In genomic region chr20:62031462-62032092, GRCh38 we compare ENCODE assay signal across 14 cellular contexts. TPM values are rescaled to one million over a fixed set of nuclear protein-coding genes. Genes with fewer than 3 reads are reported as not detected.
DNase-seq lines count a peak whose midpoint lies in the region; ATAC-seq, FAIRE-seq and TF ChIP-seq lines count a peak whose summit lies in the region.
"Had no signal": no experiment of that assay in that cellular context is flagged by ENCODE, and none has a peak within 500 bp of the region (broad histone marks: within the 10 kb centered on the region; RNA-seq: fewer than 3 reads in every experiment).

No MANE protein-coding gene starts in this region.

- in situ Hi-C loops in K562 (cut with MboI), result no loop called here

- H3K9ac ChIP-seq in OCI-LY3 (ENCODE audit: low read length) (no peak overlapping the region), K562 (ENCODE audit: insufficient read depth in 1 of 2, low read depth in 2 of 2, low read length in 2 of 2) (peak overlapping the region in 1 of 2 experiments; percentile 63; a peak in 2 of 4 replicates)

- H3K9me1 ChIP-seq in K562 (ENCODE audit: control insufficient read depth, insufficient read depth, low read length), result peaks cover 2% of the 10 kb centered on the region

- intact Hi-C loops in K562 (cut with micrococcal nuclease), result no loop called here

- H3K4me1 ChIP-seq in OCI-LY3 (ENCODE audit: low read length), result peaks cover 28% of the 10 kb centered on the region
- peaks cover 22 to 45% of the 10 kb centered on the region in 2 experiments for H3K4me1 ChIP-seq in K562 (replicated peaks in 1 of 2; ENCODE audit: control insufficient read depth in 2 of 2, insufficient read depth in 2 of 2, low read length in 2 of 2)

- H4K20me1 ChIP-seq in OCI-LY3 (ENCODE audit: insufficient read depth, low read length), result peaks cover 52% of the 10 kb centered on the region
- H4K20me1 ChIP-seq in K562 (replicated peaks; ENCODE audit: control insufficient read depth, insufficient read depth, low read length), result peaks cover 12% of the 10 kb centered on the region; the same call in 1 of the 2 replicates

- no peaks in the 10 kb centered on the region for H3K9me3 Mint-ChIP-seq in activated naive CD4-positive, alpha-beta T cell treated with anti-CD3 and anti-CD28 coated beads, Interleukin-2, amount 10 ng/mL, durations not matched to agents 7 days and 5 days
- H3K9me3 Mint-ChIP-seq in stimulated activated memory B cell treated with anti-CD40 and anti-IgM and Interleukin-4, amounts not matched to agents 10 μg/mL and 1 μg/mL and 100 μg/mL, for 72 hours, result no peaks in the 10 kb centered on the region

- H3K36me3 Mint-ChIP-seq in activated naive CD4-positive, alpha-beta T cell treated with anti-CD3 and anti-CD28 coated beads, Interleukin-2, amount 10 ng/mL, durations not matched to agents 7 days and 5 days, result peaks cover 5% of the 10 kb centered on the region
- H3K36me3 Mint-ChIP-seq in stimulated activated memory B cell treated with anti-CD40 and anti-IgM and Interleukin-4, amounts not matched to agents 10 μg/mL and 1 μg/mL and 100 μg/mL, for 72 hours, result peaks cover 6% of the 10 kb centered on the region

- H3K27me3 ChIP-seq in OCI-LY3 (ENCODE audit: low read depth, low read length), result no peaks in the 10 kb centered on the region
- H3K27me3 ChIP-seq in K562 (ENCODE audit: control insufficient read depth in 2 of 2, insufficient read depth in 2 of 2, low read length in 2 of 2), result no peaks in the 10 kb centered on the region
- H3K27me3 ChIP-seq: upper lobe of left lung had no signal

- no peak for FAIRE-seq in K562 (lab: Jason Lieb, UNC)

- DNase-seq in activated naive CD4-positive, alpha-beta T cell treated with anti-CD3 and anti-CD28 coated beads, Interleukin-2, amount 10 ng/mL, durations not matched to agents 7 days and 5 days, result no peak
- DNase-seq in activated naive CD4-positive, alpha-beta T cell treated with anti-CD3 and anti-CD28 coated beads, Interleukin-2, amount 50 U/mL, for 16 hours, result no peak
- DNase-seq in K562 (ENCODE audit: extremely low read depth in 1 of 4, low spot score in 3 of 4), result no peak
- DNase-seq in foreskin melanocyte, result no peak
- DNase-seq in C1 segment of cervical spinal cord (lab: John Stamatoyannopoulos, UW), result no peak
- DNase-seq in putamen (ENCODE audit: low spot score), result no peak
- DNase-seq: activated CD8-positive, alpha-beta memory T cell treated with anti-CD3 and anti-CD28 coated beads, Interleukin-2, amount 10 ng/mL, durations not matched to agents 7 days and 5 days; DMS79; NCI-H1436 treated with DMSO at 0.1 percent for 48 hours; NCI-H510A; T1000 had no signal

- CTCF ChIA-PET in activated naive CD4-positive, alpha-beta T cell treated with anti-CD3 and anti-CD28 coated beads, Interleukin-2, amount 10 ng/mL, durations not matched to agents 7 days and 5 days (lab: Charles Lee), result no interaction called here
- CTCF ChIA-PET in K562 (lab: Yijun Ruan, JAX; ENCODE audit: low intra/inter-chr PET ratio), result no interaction called here

- ATAC-seq in K562, result 0 out of 3 replicates have a peak, but pooled peaks have one; percentile 12
- no peak for ATAC-seq in stimulated activated memory B cell treated with anti-CD40 and anti-IgM and Interleukin-4, amounts not matched to agents 10 μg/mL and 1 μg/mL and 100 μg/mL, for 72 hours

- H3K27me3 Mint-ChIP-seq in activated naive CD4-positive, alpha-beta T cell treated with anti-CD3 and anti-CD28 coated beads, Interleukin-2, amount 10 ng/mL, durations not matched to agents 7 days and 5 days, result no peaks in the 10 kb centered on the region
- no peaks in the 10 kb centered on the region for H3K27me3 Mint-ChIP-seq in stimulated activated memory B cell treated with anti-CD40 and anti-IgM and Interleukin-4, amounts not matched to agents 10 μg/mL and 1 μg/mL and 100 μg/mL, for 72 hours
- H3K27me3 Mint-ChIP-seq: activated CD8-positive, alpha-beta memory T cell treated with anti-CD3 and anti-CD28 coated beads, Interleukin-2, amount 10 ng/mL, durations not matched to agents 7 days and 5 days had no signal

- TF ChIP-seq RAD21 in K562 (CRISPR knock-in tag; conservative IDR thresholded peaks at IDR 0.05 in 1 of 2, IDR thresholded peaks at IDR 0.05 in 1 of 2), result no peak

- TF ChIP-seq POLR2A in K562 (conservative IDR thresholded peaks at IDR 0.05), result no peak

- H3K4me3 Mint-ChIP-seq in activated naive CD4-positive, alpha-beta T cell treated with anti-CD3 and anti-CD28 coated beads, Interleukin-2, amount 10 ng/mL, durations not matched to agents 7 days and 5 days, result no peak overlapping the region
- H3K4me3 Mint-ChIP-seq in stimulated activated memory B cell treated with anti-CD40 and anti-IgM and Interleukin-4, amounts not matched to agents 10 μg/mL and 1 μg/mL and 100 μg/mL, for 72 hours, result no peak overlapping the region
- H3K4me3 Mint-ChIP-seq: activated CD8-positive, alpha-beta memory T cell treated with anti-CD3 and anti-CD28 coated beads, Interleukin-2, amount 10 ng/mL, durations not matched to agents 7 days and 5 days had no signal

- H3K4me1 Mint-ChIP-seq in activated naive CD4-positive, alpha-beta T cell treated with anti-CD3 and anti-CD28 coated beads, Interleukin-2, amount 10 ng/mL, durations not matched to agents 7 days and 5 days, result peaks cover 40% of the 10 kb centered on the region
- H3K4me1 Mint-ChIP-seq in stimulated activated memory B cell treated with anti-CD40 and anti-IgM and Interleukin-4, amounts not matched to agents 10 μg/mL and 1 μg/mL and 100 μg/mL, for 72 hours, result peaks cover 53% of the 10 kb centered on the region

- peak overlapping the region; percentile 58 for H3K4me2 ChIP-seq in OCI-LY3 (ENCODE audit: low read length)
- H3K4me2 ChIP-seq in K562 (ENCODE audit: insufficient read depth, low read length), result no peak overlapping the region

- WGBS in K562 (ENCODE audit: insufficient coverage, low coverage, missing lambda C conversion rate), result 83% methylated on average over 14 of the region's 15 CpGs

- H3K4me3 ChIP-seq in OCI-LY3 (ENCODE audit: low read length), result peak overlapping the region; percentile 37; the same call in 1 of the 2 replicates
- H3K4me3 ChIP-seq in K562, result no peak overlapping the region
- H3K4me3 ChIP-seq: upper lobe of left lung had no signal

- TF ChIP-seq EP300 in K562 (IDR thresholded peaks at IDR 0.05; ENCODE audit: low read length), result no peak

- peak overlapping the region; percentile 92 for H3K27ac Mint-ChIP-seq in activated naive CD4-positive, alpha-beta T cell treated with anti-CD3 and anti-CD28 coated beads, Interleukin-2, amount 10 ng/mL, durations not matched to agents 7 days and 5 days
- peak overlapping the region; percentile 93 for H3K27ac Mint-ChIP-seq in stimulated activated memory B cell treated with anti-CD40 and anti-IgM and Interleukin-4, amounts not matched to agents 10 μg/mL and 1 μg/mL and 100 μg/mL, for 72 hours

- POLR2A ChIA-PET in K562 (lab: Yijun Ruan, JAX), result interaction anchor here (1.1 to 1.4 kb wide), 3 partner anchors 9 to 106 kb away, joined by 5 to 7 read pairs (median 6); no protein-coding TSS in a partner anchor

- H3K9me3 ChIP-seq in OCI-LY3 (ENCODE audit: insufficient read depth, low read length) (no peaks in the 10 kb centered on the region), K562 (replicated peaks; ENCODE audit: control insufficient read depth, insufficient read depth, low read depth, low read length) (no peaks in the 10 kb centered on the region)
- H3K9me3 ChIP-seq: upper lobe of left lung had no signal

- TF ChIP-seq CTCF in OCI-LY3 (IDR thresholded peaks at IDR 0.05; ENCODE audit: low read depth, low read length) (no peak), K562 (IDR thresholded peaks at IDR 0.05 in 2 of 3, conservative IDR thresholded peaks at IDR 0.05 in 1 of 3; ENCODE audit: insufficient read depth in 2 of 3, low read depth in 1 of 3, low read length in 3 of 3) (no peak)

- H3K36me3 ChIP-seq in OCI-LY3 (replicated peaks; ENCODE audit: low read depth, low read length) (peaks cover 3% of the 10 kb centered on the region), K562 (ENCODE audit: control insufficient read depth, insufficient read depth, low read length) (peaks cover 1% of the 10 kb centered on the region; the same call in 1 of the 3 replicates)
- H3K36me3 ChIP-seq: upper lobe of left lung had no signal

- H3K79me2 ChIP-seq in OCI-LY3 (ENCODE audit: low read length), result peaks cover 97% of the 10 kb centered on the region
- peaks cover 88% of the 10 kb centered on the region for H3K79me2 ChIP-seq in K562 (ENCODE audit: control insufficient read depth, insufficient read depth, low read length)

- H3K27ac ChIP-seq in OCI-LY3 (ENCODE audit: low read length) (peak overlapping the region; percentile 74), K562 (ENCODE audit: extremely low read depth, low read depth, low read length) (peak overlapping the region; percentile 47; the same call in 1 of the 3 replicates)
- H3K27ac ChIP-seq: upper lobe of left lung had no signal

- no TSS peak for BruUV-seq in K562 (replicated peaks; lab: Mats Ljungman, UMichigan)

- H2AFZ ChIP-seq in OCI-LY3 (ENCODE audit: low read depth, low read length) (no peak overlapping the region), K562 (ENCODE audit: low read depth, low read length) (no peak overlapping the region)

TF ChIP-seq in K562, 482 proteins besides CTCF, POLR2A, EP300 and RAD21 (continues in another document):
- TF ChIP-seq SETDB1 (IDR thresholded peaks at IDR 0.05; ENCODE audit: low read length), result no peak
- no peak for TF ChIP-seq JUND (IDR thresholded peaks at IDR 0.05; ENCODE audit: borderline replicate concordance, low read depth, low read length)
- no peak for TF ChIP-seq JUND (tag; IDR thresholded peaks at IDR 0.05; ENCODE audit: borderline replicate concordance, low read depth, low read length)
- no peak for TF ChIP-seq SMAD2 (IDR thresholded peaks at IDR 0.05; ENCODE audit: low read depth, low read length)
- no peak for TF ChIP-seq TRIM24 (IDR thresholded peaks at IDR 0.05)
- TF ChIP-seq DIDO1 (tag; IDR thresholded peaks at IDR 0.05; ENCODE audit: low read depth), result no peak

RNA-seq across cellular contexts. Expression of gene TAF4, which starts 34.1 kb away (rescaled TPM):
- 55.2 and 60.4 TPM in 2 replicates for total RNA-seq in K562 (2011; cell fraction: chromatin; rRNA removed; ENCODE audit: low replicate concordance)
- 24.2 and 29.5 TPM in 2 replicates for total RNA-seq in K562 (2011; cell fraction: nucleolus; rRNA removed)
- total RNA-seq in K562 (2011; cell fraction: nucleoplasm; rRNA removed), result 37.6 and 39.3 TPM in 2 replicates
- total RNA-seq in K562 (2014; rRNA removed) (5.3 and 6.7 TPM in 2 replicates), K562 (2014; rRNA removed; fragmentation: Illumina TruSeq; extraction: Trizol) (5.7 and 7.1 TPM in 2 replicates), K562 (2015; rRNA removed; fragmentation: Illumina TruSeq; extraction: Trizol) (5.6 and 7.8 TPM in 2 replicates), K562 (2021) (20.4 and 28.3 TPM in 2 replicates)
- polyA plus RNA-seq in K562 (2011; rRNA removed) (3.6 and 3.9 TPM in 2 replicates), K562 (2014; fragmentation: Illumina TruSeq; extraction: Trizol) (12.4 and 14.6 TPM in 2 replicates), K562 (2014; fragmentation: Nextera tagmentation; extraction: Ambion mirVana) (under 1 TPM; 0.44 to 0.48 TPM), K562 (2014; rRNA removed) (11.5 and 11.6 TPM in 2 replicates)
- polyA plus RNA-seq in K562 (2011; cell fraction: cytosol; rRNA removed), result 3.1 and 9.7 TPM in 2 replicates
- 7.7 and 13.2 TPM in 2 replicates for polyA plus RNA-seq in K562 (2011; cell fraction: nucleus; rRNA removed)
- polyA plus RNA-seq in K562 (2012), result 10.2 and 14.4 TPM in 2 replicates
- polyA minus RNA-seq in K562 (2011; rRNA and poly(A)+ RNA removed), result 5.4 and 5.6 TPM in 2 replicates
- 16.1 and 22.1 TPM in 2 replicates for polyA minus RNA-seq in K562 (2011; cell fraction: cytosol; rRNA and poly(A)+ RNA removed)
- polyA minus RNA-seq in K562 (2011; cell fraction: nucleus; rRNA and poly(A)+ RNA removed), result 6.1 and 8.2 TPM in 2 replicates
